Comparison of ENCODE assay signal across 1 cellular context in the genomic region with DNA sequence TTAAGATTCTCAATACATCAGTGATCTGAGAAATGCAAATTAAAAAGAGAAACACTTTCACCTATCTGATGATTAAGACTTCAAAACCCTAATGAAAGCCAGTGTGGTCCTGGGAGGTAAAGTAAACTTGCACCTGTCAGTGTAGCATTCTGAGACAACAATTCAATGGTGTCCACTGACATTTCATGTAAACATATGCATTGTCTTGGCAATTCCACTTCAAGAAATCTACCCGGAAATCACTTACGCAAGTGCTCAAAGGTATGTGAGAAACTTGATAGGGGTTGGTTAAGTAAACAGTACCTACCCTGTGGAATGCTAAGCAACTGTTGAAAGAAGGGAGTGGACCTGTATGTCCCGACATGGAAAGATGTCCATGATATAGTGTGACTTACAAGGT.
TF ChIP-seq lines count a peak whose summit lies in the region.

No MANE protein-coding gene starts in this region.

TF ChIP-seq in K562, 482 proteins besides CTCF, POLR2A, EP300 and RAD21 (continued from another document and continues in another):
- TF ChIP-seq IRF9 (tag; IDR thresholded peaks at IDR 0.05) = 0 out of 2 replicates have a peak, but pooled peaks have one; percentile 26
- TF ChIP-seq ZNF717 (CRISPR knock-in tag; IDR thresholded peaks at IDR 0.05) = no peak
- TF ChIP-seq, protein P1, sequence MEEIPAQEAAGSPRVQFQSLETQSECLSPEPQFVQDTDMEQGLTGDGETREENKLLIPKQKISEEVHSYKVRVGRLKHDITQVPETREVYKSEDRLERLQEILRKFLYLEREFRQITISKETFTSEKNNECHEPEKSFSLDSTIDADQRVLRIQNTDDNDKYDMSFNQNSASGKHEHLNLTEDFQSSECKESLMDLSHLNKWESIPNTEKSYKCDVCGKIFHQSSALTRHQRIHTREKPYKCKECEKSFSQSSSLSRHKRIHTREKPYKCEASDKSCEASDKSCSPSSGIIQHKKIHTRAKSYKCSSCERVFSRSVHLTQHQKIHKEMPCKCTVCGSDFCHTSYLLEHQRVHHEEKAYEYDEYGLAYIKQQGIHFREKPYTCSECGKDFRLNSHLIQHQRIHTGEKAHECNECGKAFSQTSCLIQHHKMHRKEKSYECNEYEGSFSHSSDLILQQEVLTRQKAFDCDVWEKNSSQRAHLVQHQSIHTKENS (CRISPR knock-in tag; IDR thresholded peaks at IDR 0.05) = no peak
- no peak for TF ChIP-seq TGIF2 (CRISPR knock-in tag; IDR thresholded peaks at IDR 0.05)
- TF ChIP-seq E2F4 (CRISPR knock-in tag; IDR thresholded peaks at IDR 0.05; ENCODE audit: low read depth) = no peak
- no peak for TF ChIP-seq TFAP4 (CRISPR knock-in tag; IDR thresholded peaks at IDR 0.05; ENCODE audit: borderline replicate concordance)
- no peak for TF ChIP-seq ATF1 (CRISPR knock-in tag; IDR thresholded peaks at IDR 0.05)
- no peak for TF ChIP-seq ATF1 (tag; IDR thresholded peaks at IDR 0.05)
- TF ChIP-seq NR2F6 (CRISPR knock-in tag; IDR thresholded peaks at IDR 0.05) = no peak
- no peak for TF ChIP-seq ZNF592 (IDR thresholded peaks at IDR 0.05)
- no peak for TF ChIP-seq HCFC1 (IDR thresholded peaks at IDR 0.05; ENCODE audit: low read depth, low read length)
- no peak for TF ChIP-seq RNF219 (CRISPR knock-in tag; IDR thresholded peaks at IDR 0.05)
- TF ChIP-seq CHD2 (IDR thresholded peaks at IDR 0.05; ENCODE audit: low read depth, low read length) = no peak
- TF ChIP-seq ZNF165 (CRISPR knock-in tag; IDR thresholded peaks at IDR 0.05; ENCODE audit: borderline replicate concordance) = no peak
- no peak for TF ChIP-seq BACH1 (tag; IDR thresholded peaks at IDR 0.05)
- no peak for TF ChIP-seq MGA (IDR thresholded peaks at IDR 0.05)
- TF ChIP-seq CBFA2T2 (conservative IDR thresholded peaks at IDR 0.05) = 0 out of 2 replicates have a peak, but pooled peaks have one; percentile 10
- no peak for TF ChIP-seq CBX5 (IDR thresholded peaks at IDR 0.05; ENCODE audit: borderline replicate concordance, low read depth)
- TF ChIP-seq CXXC5 (CRISPR knock-in tag; IDR thresholded peaks at IDR 0.05) = no peak; the same call in 1 of the 2 replicates
- no peak for TF ChIP-seq ZNF124 (CRISPR knock-in tag; IDR thresholded peaks at IDR 0.05)
- TF ChIP-seq ZNF41 (CRISPR knock-in tag; conservative IDR thresholded peaks at IDR 0.05) = no peak
- TF ChIP-seq, protein P2, sequence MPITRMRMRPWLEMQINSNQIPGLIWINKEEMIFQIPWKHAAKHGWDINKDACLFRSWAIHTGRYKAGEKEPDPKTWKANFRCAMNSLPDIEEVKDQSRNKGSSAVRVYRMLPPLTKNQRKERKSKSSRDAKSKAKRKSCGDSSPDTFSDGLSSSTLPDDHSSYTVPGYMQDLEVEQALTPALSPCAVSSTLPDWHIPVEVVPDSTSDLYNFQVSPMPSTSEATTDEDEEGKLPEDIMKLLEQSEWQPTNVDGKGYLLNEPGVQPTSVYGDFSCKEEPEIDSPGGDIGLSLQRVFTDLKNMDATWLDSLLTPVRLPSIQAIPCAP (CRISPR knock-in tag; IDR thresholded peaks at IDR 0.05; ENCODE audit: borderline replicate concordance) = no peak
- no peak for TF ChIP-seq ESRRB (CRISPR knock-in tag; IDR thresholded peaks at IDR 0.05; ENCODE audit: borderline replicate concordance)
- 0 out of 2 replicates have a peak, but pooled peaks have one; percentile 54 for TF ChIP-seq ETV1 (tag; conservative IDR thresholded peaks at IDR 0.05; ENCODE audit: low read depth)
- no peak for TF ChIP-seq DPF2 (IDR thresholded peaks at IDR 0.05)
- TF ChIP-seq, protein P3, sequence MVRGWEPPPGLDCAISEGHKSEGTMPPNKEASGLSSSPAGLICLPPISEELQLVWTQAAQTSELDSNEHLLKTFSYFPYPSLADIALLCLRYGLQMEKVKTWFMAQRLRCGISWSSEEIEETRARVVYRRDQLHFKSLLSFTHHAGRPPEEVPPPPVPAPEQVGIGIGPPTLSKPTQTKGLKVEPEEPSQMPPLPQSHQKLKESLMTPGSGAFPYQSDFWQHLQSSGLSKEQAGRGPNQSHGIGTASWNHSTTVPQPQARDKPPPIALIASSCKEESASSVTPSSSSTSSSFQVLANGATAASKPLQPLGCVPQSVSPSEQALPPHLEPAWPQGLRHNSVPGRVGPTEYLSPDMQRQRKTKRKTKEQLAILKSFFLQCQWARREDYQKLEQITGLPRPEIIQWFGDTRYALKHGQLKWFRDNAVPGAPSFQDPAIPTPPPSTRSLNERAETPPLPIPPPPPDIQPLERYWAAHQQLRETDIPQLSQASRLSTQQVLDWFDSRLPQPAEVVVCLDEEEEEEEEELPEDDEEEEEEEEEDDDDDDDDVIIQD (CRISPR knock-in tag; IDR thresholded peaks at IDR 0.05) = no peak
- TF ChIP-seq CHCHD3 (CRISPR knock-in tag; IDR thresholded peaks at IDR 0.05) = no peak
- no peak for TF ChIP-seq CCNT2 (IDR thresholded peaks at IDR 0.05; ENCODE audit: borderline replicate concordance, extremely low read depth, insufficient read length, low read depth, low read length)
